ENCODE assay signal across 19 cellular contexts in genomic region chr17:30165960-30166359, GRCh38. TPM values are rescaled to one million over a fixed set of nuclear protein-coding genes. Genes with fewer than 3 reads are reported as not detected.
DNase-seq lines count a peak whose midpoint lies in the region; ATAC-seq and TF ChIP-seq lines count a peak whose summit lies in the region.
"Had no signal": no experiment of that assay in that cellular context is flagged by ENCODE, and none has a peak within 500 bp of the region (broad histone marks: within the 10 kb centered on the region; RNA-seq: fewer than 3 reads in every experiment).

No MANE protein-coding gene starts in this region.

- H3K9ac ChIP-seq in SU-DHL-6 (ENCODE audit: low read length), result no peak overlapping the region
- H3K9ac ChIP-seq: BLaER1 had no signal

- no peaks in the 10 kb centered on the region for H3K27me3 ChIP-seq in DOHH2 (ENCODE audit: control insufficient read depth, low read length)
- H3K27me3 ChIP-seq in SU-DHL-6 (ENCODE audit: low read length), result no peaks in the 10 kb centered on the region
- H3K27me3 ChIP-seq: BLaER1 had no signal

- H3K36me3 ChIP-seq in DOHH2 (ENCODE audit: control insufficient read depth, low read length), result peaks cover 59% of the 10 kb centered on the region
- H3K36me3 ChIP-seq in SU-DHL-6 (ENCODE audit: low read length), result peaks cover 15% of the 10 kb centered on the region

- H3K4me3 Mint-ChIP-seq in IgD-negative memory B cell (peak overlapping the region in 2 of 4 donors; percentile 12 to 58), mesothelial cell of epicardium (no peak overlapping the region)
- H3K4me3 Mint-ChIP-seq: CD8-positive, alpha-beta T cell; H9; T-helper 17 cell had no signal

- no peak overlapping the region for H2AFZ ChIP-seq in SU-DHL-6 (ENCODE audit: low read depth, low read length, severe bottlenecking)

- peaks cover 21 to 27% (median 22%) of the 10 kb centered on the region in 3 donors for H3K4me1 Mint-ChIP-seq in IgD-negative memory B cell
- H3K4me1 Mint-ChIP-seq in mesothelial cell of epicardium, result no peaks in the 10 kb centered on the region

- H3K27ac Mint-ChIP-seq in IgD-negative memory B cell, result peak overlapping the region in 2 of 3 donors; percentile 47
- peak overlapping the region; percentile 2 for H3K27ac Mint-ChIP-seq in mesothelial cell of epicardium
- H3K27ac Mint-ChIP-seq: CD8-positive, alpha-beta T cell; H9; T-helper 17 cell had no signal

- no peaks in the 10 kb centered on the region for H3K27me3 Mint-ChIP-seq in IgD-negative memory B cell
- H3K27me3 Mint-ChIP-seq in mesothelial cell of epicardium (ENCODE audit: low read depth), result no peaks in the 10 kb centered on the region
- H3K27me3 Mint-ChIP-seq: T-helper 17 cell had no signal

- peak overlapping the region; percentile 1; the same call in 1 of the 2 replicates for H3K27ac ChIP-seq in DOHH2 (ENCODE audit: low read depth, low read length)
- peak overlapping the region; percentile 57 for H3K27ac ChIP-seq in SU-DHL-6 (ENCODE audit: low read depth, low read length)
- H3K27ac ChIP-seq: BLaER1 had no signal

- peaks cover 51% of the 10 kb centered on the region for H3K4me1 ChIP-seq in DOHH2 (ENCODE audit: control insufficient read depth, low read length)

- no peaks in the 10 kb centered on the region for H3K9me2 ChIP-seq in DOHH2 (replicated peaks; ENCODE audit: control insufficient read depth, low read length)
- no peaks in the 10 kb centered on the region for H3K9me2 ChIP-seq in SU-DHL-6 (replicated peaks; ENCODE audit: insufficient read depth, low read length)

- no peaks in the 10 kb centered on the region for H3K9me3 ChIP-seq in DOHH2 (ENCODE audit: control insufficient read depth, insufficient read depth, low read length)
- H3K9me3 ChIP-seq in SU-DHL-6 (ENCODE audit: insufficient read depth, low read length), result no peaks in the 10 kb centered on the region
- H3K9me3 ChIP-seq: BLaER1 had no signal

- TF ChIP-seq CTCF in DOHH2 (IDR thresholded peaks at IDR 0.05; ENCODE audit: low read depth, low read length, poor library complexity, severe bottlenecking) (no peak), SU-DHL-6 (IDR thresholded peaks at IDR 0.05; ENCODE audit: insufficient read depth, low read length, poor library complexity, severe bottlenecking) (no peak), mesothelial cell of epicardium (IDR thresholded peaks at IDR 0.05; ENCODE audit: unreplicated experiment) (no peak), GM10266 (IDR thresholded peaks at IDR 0.05; ENCODE audit: control insufficient read depth, insufficient read depth, low read depth, missing control alignments) (no peak)

- DNase-seq in mesothelial cell of epicardium (ENCODE audit: low spot score in 2 of 2, unreplicated experiment in 2 of 2) (no peak), HCEC 1CT (no peak), GM10266 (ENCODE audit: extremely low spot score) (no peak)
- DNase-seq: CD8-positive, alpha-beta T cell; GDM1; H9; NCI-H1092 treated with DMSO at 0.1 percent for 48 hours; NCI-H1436 treated with DMSO at 0.1 percent for 48 hours; NCI-H1930; NCI-H69; SIG-M5; T-helper 17 cell had no signal

- H4K20me1 ChIP-seq in DOHH2 (ENCODE audit: control insufficient read depth, insufficient read depth, low read depth, low read length) (peaks cover 6% of the 10 kb centered on the region; the same call in 1 of the 2 replicates), SU-DHL-6 (ENCODE audit: low read depth, low read length) (0 out of 2 replicates have a peak, but pooled peaks cover 4% of the 10 kb centered on the region)

- ATAC-seq in HG02623 (IDR thresholded peaks at IDR 0.05; ENCODE audit: unreplicated experiment), result no peak
- ATAC-seq in HG03175 (IDR thresholded peaks at IDR 0.05; ENCODE audit: unreplicated experiment), result no peak
- ATAC-seq: CD8-positive, alpha-beta T cell; K562; T-helper 17 cell had no signal

- H3K79me2 ChIP-seq in DOHH2 (ENCODE audit: control insufficient read depth, low read length) (peaks cover 73% of the 10 kb centered on the region), SU-DHL-6 (ENCODE audit: insufficient read depth, low read length) (peaks cover 38% of the 10 kb centered on the region)

- peaks cover 0 to 4% (median 3%) of the 10 kb centered on the region in 3 donors for H3K9me3 Mint-ChIP-seq in IgD-negative memory B cell
- H3K9me3 Mint-ChIP-seq in mesothelial cell of epicardium, result no peaks in the 10 kb centered on the region
- H3K9me3 Mint-ChIP-seq: CD8-positive, alpha-beta T cell; H9 had no signal

- H3K4me3 ChIP-seq in DOHH2 (ENCODE audit: low read length) (peak overlapping the region; percentile 7), SU-DHL-6 (ENCODE audit: insufficient read depth, low read length, poor library complexity, severe bottlenecking) (peak overlapping the region; percentile 11)
- H3K4me3 ChIP-seq: BLaER1, K562 had no signal

- peaks cover 6% of the 10 kb centered on the region; the same call in 1 of the 2 replicates for H3F3A ChIP-seq in DOHH2 (ENCODE audit: control insufficient read depth, insufficient read depth)
- peaks cover 39% of the 10 kb centered on the region for H3F3A ChIP-seq in SU-DHL-6 (ENCODE audit: insufficient read depth)

- H3K4me2 ChIP-seq in DOHH2 (ENCODE audit: low read length), result peak overlapping the region; percentile 43
- H3K4me2 ChIP-seq in SU-DHL-6 (ENCODE audit: low read depth, low read length, poor library complexity, severe bottlenecking), result peak overlapping the region; percentile 53
- H3K4me2 ChIP-seq: BLaER1 had no signal

- H3K36me3 Mint-ChIP-seq in IgD-negative memory B cell, result peaks cover 11% of the 10 kb centered on the region
- peaks cover 17% of the 10 kb centered on the region for H3K36me3 Mint-ChIP-seq in mesothelial cell of epicardium

RNA-seq across cellular contexts. Expression of gene NSRP1, which starts 49.3 kb away (rescaled TPM):
- 40.8 TPM for polyA plus RNA-seq in IgD-negative memory B cell
- 27.9 to 32.7 TPM (median 30.2 TPM) in 3 replicates for total RNA-seq in mesothelial cell of epicardium
